In genomic region chr13:46893820-46894533, GRCh38 we compare ENCODE assay signal across 8 cellular contexts. TPM values are rescaled to one million over a fixed set of nuclear protein-coding genes. Genes with fewer than 3 reads are reported as not detected.
DNase-seq lines count a peak whose midpoint lies in the region; ATAC-seq and TF ChIP-seq lines count a peak whose summit lies in the region.

No MANE protein-coding gene starts in this region.

- H3K4me3 ChIP-seq in AG10803 (ENCODE audit: low read length) (peak overlapping the region; percentile 82), suprapubic skin (peak overlapping the region; percentile 47)

- no peaks in the 10 kb centered on the region for H3K27me3 ChIP-seq in suprapubic skin

- CTCF ChIA-PET in activated naive CD4-positive, alpha-beta T cell treated with anti-CD3 and anti-CD28 coated beads for 36 hours (lab: Charles Lee): interaction anchor here (0.7 to 2.5 kb wide), 16 partner anchors 9 to 1856 kb away, joined by 3 to 11 read pairs (median 4); no protein-coding TSS in a partner anchor

- H3K4me1 ChIP-seq in suprapubic skin: peaks cover 15% of the 10 kb centered on the region

- intact Hi-C loops in activated naive CD4-positive, alpha-beta T cell treated with anti-CD3 and anti-CD28 coated beads for 36 hours (cut with micrococcal nuclease): loop anchor here (1.0 to 10.0 kb wide), 3 partner anchors 63 to 1871 kb away; no protein-coding TSS in a partner anchor

- no peak for TF ChIP-seq EP300 in suprapubic skin (IDR thresholded peaks at IDR 0.05)

- H3K27ac Mint-ChIP-seq in activated naive CD4-positive, alpha-beta T cell treated with anti-CD3 and anti-CD28 coated beads for 36 hours: no peak overlapping the region

- H3K27ac ChIP-seq in suprapubic skin: peak overlapping the region; percentile 44

- peak; percentile 85 for ATAC-seq in GM19043 (IDR thresholded peaks at IDR 0.05; ENCODE audit: low read depth, unreplicated experiment)
- peak; percentile 92 for ATAC-seq in HG03442 (IDR thresholded peaks at IDR 0.05; ENCODE audit: unreplicated experiment)

- DNase-seq in AG10803 (ENCODE audit: low read depth): peak; percentile 54
- DNase-seq in SK-N-DZ (ENCODE audit: low spot score): peak; percentile 35
- peak; percentile 66 for DNase-seq in activated naive CD4-positive, alpha-beta T cell treated with anti-CD3 and anti-CD28 coated beads for 36 hours
- DNase-seq in glomerular visceral epithelial cell (ENCODE audit: extremely low spot score): peak; percentile 62
- DNase-seq in occipital lobe (lab: John Stamatoyannopoulos, UW): peak; percentile 66
- DNase-seq in suprapubic skin (ENCODE audit: low spot score in 2 of 2): peak; percentile 76 to 84

- no peaks in the 10 kb centered on the region for H3K9me3 Mint-ChIP-seq in activated naive CD4-positive, alpha-beta T cell treated with anti-CD3 and anti-CD28 coated beads for 36 hours

- no peaks in the 10 kb centered on the region for H3K36me3 ChIP-seq in suprapubic skin

- WGBS in suprapubic skin: under 1% methylated on average over 29 of the region's 34 CpGs

- H3K9me3 ChIP-seq in suprapubic skin: no peaks in the 10 kb centered on the region

- peak overlapping the region; percentile 53 for H3K4me3 Mint-ChIP-seq in activated naive CD4-positive, alpha-beta T cell treated with anti-CD3 and anti-CD28 coated beads for 36 hours

- H3K4me1 Mint-ChIP-seq in activated naive CD4-positive, alpha-beta T cell treated with anti-CD3 and anti-CD28 coated beads for 36 hours (ENCODE audit: low read depth): peaks cover 12% of the 10 kb centered on the region

- peaks cover 55% of the 10 kb centered on the region for H3K27me3 Mint-ChIP-seq in activated naive CD4-positive, alpha-beta T cell treated with anti-CD3 and anti-CD28 coated beads for 36 hours (ENCODE audit: low read depth)

- TF ChIP-seq POLR2A in suprapubic skin (IDR thresholded peaks at IDR 0.05): no peak

- TF ChIP-seq CTCF in AG10803 (conservative IDR thresholded peaks at IDR 0.05; ENCODE audit: low read length) (peak; percentile 76), suprapubic skin (IDR thresholded peaks at IDR 0.05) (peak; percentile 58 to 97)

- H3K36me3 Mint-ChIP-seq in activated naive CD4-positive, alpha-beta T cell treated with anti-CD3 and anti-CD28 coated beads for 36 hours (ENCODE audit: low read depth): no peaks in the 10 kb centered on the region

RNA-seq across cellular contexts. Expression of gene HTR2A, which starts 2.9 kb away (rescaled TPM):
- not detected in 2 replicates for polyA plus RNA-seq in SK-N-DZ (2014; cell fraction: cytosol; rRNA removed)
- not detected in 2 replicates for polyA plus RNA-seq in SK-N-DZ (2014; cell fraction: nucleus; rRNA removed)
- not detected for total RNA-seq in activated naive CD4-positive, alpha-beta T cell treated with anti-CD3 and anti-CD28 coated beads for 36 hours
- total RNA-seq in occipital lobe (9.2 TPM), suprapubic skin (under 1 TPM in 1 of 4 donors, not detected in 3; 0.57 TPM)

Comparison
In these comparisons a context has a peak if more than half of its experiments do, and no peak if none do; other contexts are left out.
1. Peak in every context shown above with its lines: DNase-seq, ATAC-seq, H3K4me3 ChIP-seq and H3K27ac ChIP-seq.